Comparison of ENCODE assay signal across 9 cellular contexts in the genomic region with DNA sequence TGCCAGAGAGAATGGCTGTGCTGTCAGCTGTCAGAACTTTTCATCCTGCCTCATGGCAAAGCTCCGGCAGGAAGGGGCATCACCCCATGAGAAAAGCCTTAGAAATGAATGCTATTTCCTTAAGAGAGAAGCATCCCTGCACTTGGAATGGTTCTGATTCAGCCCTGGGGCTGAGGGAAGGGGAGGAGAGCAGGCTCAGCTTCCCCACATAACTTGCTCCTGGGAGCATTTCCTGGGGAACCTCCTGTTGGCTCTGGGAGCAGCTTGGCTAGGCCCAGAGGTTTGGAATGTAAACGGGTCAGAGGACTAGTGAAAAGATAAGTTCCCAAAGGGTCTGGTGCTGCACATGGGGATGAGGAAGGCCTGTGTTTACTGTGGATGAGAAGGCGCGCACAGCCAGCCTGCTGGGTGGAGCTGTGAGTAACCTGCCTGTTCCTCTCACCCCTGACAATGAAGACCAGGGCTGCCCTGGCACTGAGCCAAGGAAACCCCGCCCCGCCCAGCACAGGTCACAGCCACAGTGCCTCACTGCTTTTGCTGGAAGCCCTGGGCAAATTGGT. TPM values are rescaled to one million over a fixed set of nuclear protein-coding genes. Genes with fewer than 3 reads are reported as not detected.
DNase-seq lines count a peak whose midpoint lies in the region; ATAC-seq, FAIRE-seq and TF ChIP-seq lines count a peak whose summit lies in the region.
"Had no signal": no experiment of that assay in that cellular context is flagged by ENCODE, and none has a peak within 500 bp of the region (broad histone marks: within the 10 kb centered on the region; RNA-seq: fewer than 3 reads in every experiment).

No MANE protein-coding gene starts in this region.

- H3K4me1 ChIP-seq in RWPE2 (ENCODE audit: insufficient read depth, poor library complexity, severe bottlenecking): peaks cover 17% of the 10 kb centered on the region

- FAIRE-seq in frontal cortex (lab: Jason Lieb, UNC): no peak
- FAIRE-seq: endometrium had no signal

- H3K27ac ChIP-seq in RWPE2 (ENCODE audit: poor library complexity, severe bottlenecking): peak overlapping the region; percentile 77

- no peak for TF ChIP-seq CTCF in AG09309 (IDR thresholded peaks at IDR 0.05; ENCODE audit: control insufficient read depth, insufficient read depth, low read depth, low read length, missing control alignments)
- TF ChIP-seq CTCF in RWPE2 (IDR thresholded peaks at IDR 0.05; ENCODE audit: poor library complexity, severe bottlenecking): no peak
- TF ChIP-seq CTCF in astrocyte of the cerebellum (IDR thresholded peaks at IDR 0.05; ENCODE audit: low read depth, low read length, missing control alignments): no peak

- DNase-seq in AG09309 (ENCODE audit: low read depth): peak; percentile 86
- peak; percentile 71 for DNase-seq in HuH-7.5 (ENCODE audit: low spot score)
- peak; percentile 86 for DNase-seq in RWPE2 (ENCODE audit: low spot score)
- peak; percentile 12 for DNase-seq in astrocyte of the cerebellum (ENCODE audit: low read depth)
- peak; percentile 48 for DNase-seq in iris pigment epithelial cell (ENCODE audit: low read depth)
- peak; percentile 36 for DNase-seq in stimulated activated CD8-positive, alpha-beta memory T cell treated with anti-CD3 and anti-CD28 coated beads, Interleukin-12 subunit alpha, Interleukin-12 subunit beta, amount 100 ng/mL, for 1 hour (ENCODE audit: low read depth)
- no peak for DNase-seq in frontal cortex (ENCODE audit: low spot score in 2 of 2)

- in situ Hi-C loops in astrocyte of the cerebellum (cut with HindIII; ENCODE audit: low sequenced_read_pairs): no loop called here

- ATAC-seq in RWPE2 (ENCODE audit: low read depth): peak; percentile 95
- no peak for ATAC-seq in GM19467 (IDR thresholded peaks at IDR 0.05; ENCODE audit: unreplicated experiment)

- H3K9me3 ChIP-seq in RWPE2 (ENCODE audit: severe bottlenecking): no peaks in the 10 kb centered on the region

- H3K36me3 ChIP-seq in RWPE2 (ENCODE audit: low read depth): no peaks in the 10 kb centered on the region

- no peaks in the 10 kb centered on the region for H3K27me3 ChIP-seq in RWPE2 (ENCODE audit: insufficient read depth, poor library complexity, severe bottlenecking)

- H3K4me3 ChIP-seq in AG09309 (ENCODE audit: control insufficient read depth, low read depth, low read length) (no peak overlapping the region), RWPE2 (ENCODE audit: severe bottlenecking) (no peak overlapping the region), astrocyte of the cerebellum (ENCODE audit: low read depth, low read length) (no peak overlapping the region)

RNA-seq across cellular contexts. Expression of a gene that starts 5.0 kb away (rescaled TPM):
- total RNA-seq in frontal cortex: 0.41 TPM

RNA-seq across cellular contexts. Expression of a gene that starts 13.3 kb away (rescaled TPM):
- not detected for total RNA-seq in frontal cortex

Comparison
In these comparisons a context has a peak if more than half of its experiments do, and no peak if none do; other contexts are left out.
1. DNase-seq: peak in AG09309 (single experiment), HuH-7.5 (single experiment), RWPE2 (single experiment), astrocyte of the cerebellum (single experiment), iris pigment epithelial cell (single experiment) and stimulated activated CD8-positive, alpha-beta memory T cell treated with anti-CD3 and anti-CD28 coated beads, Interleukin-12 subunit alpha, Interleukin-12 subunit beta, amount 100 ng/mL, for 1 hour (single experiment); none in frontal cortex (0 of 2).